In genomic region chr10:43059336-43059720, GRCh38 we compare ENCODE assay signal across 18 cellular contexts. TPM values are rescaled to one million over a fixed set of nuclear protein-coding genes. Genes with fewer than 3 reads are reported as not detected.
DNase-seq lines count a peak whose midpoint lies in the region; ATAC-seq, FAIRE-seq and TF ChIP-seq lines count a peak whose summit lies in the region.
"Had no signal": no experiment of that assay in that cellular context is flagged by ENCODE, and none has a peak within 500 bp of the region (broad histone marks: within the 10 kb centered on the region; RNA-seq: fewer than 3 reads in every experiment).

No MANE protein-coding gene starts in this region.

- H3K27ac ChIP-seq in kidney (ENCODE audit: low read depth in 2 of 2, low read length in 2 of 2): no peak overlapping the region
- no peak overlapping the region for H3K27ac ChIP-seq in osteoblast (ENCODE audit: low read depth, low read length)

- H3K4me2 ChIP-seq in osteoblast (ENCODE audit: insufficient read depth, low read length): no peak overlapping the region
- H3K4me2 ChIP-seq: GM23338 had no signal

- TF ChIP-seq CTCF in kidney (IDR thresholded peaks at IDR 0.05; ENCODE audit: borderline replicate concordance, extremely low read depth, insufficient read depth) (no peak), osteoblast (IDR thresholded peaks at IDR 0.05; ENCODE audit: extremely low read depth, low read depth, low read length) (no peak)

- no peaks in the 10 kb centered on the region for H4K20me1 ChIP-seq in osteoblast (ENCODE audit: insufficient read depth, low read length)

- H3K79me2 ChIP-seq in osteoblast (ENCODE audit: insufficient read depth, low read length): no peaks in the 10 kb centered on the region

- H3K36me3 ChIP-seq in kidney (ENCODE audit: control insufficient read depth in 1 of 2, insufficient read depth in 2 of 2, low read length in 2 of 2) (no peaks in the 10 kb centered on the region), osteoblast (ENCODE audit: insufficient read depth, low read length) (no peaks in the 10 kb centered on the region)

- H3K4me1 ChIP-seq in kidney (ENCODE audit: control insufficient read depth in 1 of 2, insufficient read depth in 1 of 2, low read depth in 1 of 2, low read length in 2 of 2): no peaks in the 10 kb centered on the region
- H3K4me1 ChIP-seq in osteoblast (ENCODE audit: insufficient read depth, low read length): no peaks in the 10 kb centered on the region

- H3K4me3 ChIP-seq in kidney (ENCODE audit: low read length in 2 of 2): no peak overlapping the region
- H3K4me3 ChIP-seq in osteoblast (ENCODE audit: insufficient read depth, low read length): no peak overlapping the region
- H3K4me3 ChIP-seq: GM23338 had no signal

- H3K27me3 ChIP-seq in osteoblast (ENCODE audit: insufficient read depth, low read length): no peaks in the 10 kb centered on the region

- no peak overlapping the region for H3K9ac ChIP-seq in kidney (ENCODE audit: low read length in 2 of 2)

- DNase-seq in left ventricle myocardium superior (peak; percentile 3), cardiac septum (ENCODE audit: low spot score) (no peak), kidney (peak; percentile 38), osteoblast (ENCODE audit: insufficient read length, low spot score, missing footprints) (peak; percentile 75), HuH-7 (ENCODE audit: low spot score) (no peak), AG08396 (ENCODE audit: low spot score) (no peak), left colon (no peak)
- DNase-seq: 8988T; CD4-positive, alpha-beta memory T cell; DMS153; DMS79; GDM1; HCEC 1CT had no signal

- no peak for ATAC-seq in left ventricle myocardium superior
- no peak for ATAC-seq in left colon
- ATAC-seq: GM23338, HepG2 had no signal

- FAIRE-seq in kidney (lab: Jason Lieb, UNC): no peak
- FAIRE-seq: GM12892, GM18507, H54, HepG2 had no signal

- H3K9me3 ChIP-seq in kidney (ENCODE audit: control insufficient read depth in 1 of 2, low read length in 2 of 2) (no peaks in the 10 kb centered on the region), osteoblast (ENCODE audit: low read depth, low read length) (no peaks in the 10 kb centered on the region)

- intact Hi-C loops in left ventricle myocardium superior (cut with micrococcal nuclease): no loop called here
- intact Hi-C loops in cardiac septum (cut with DNase I): no loop called here
- intact Hi-C loops in kidney (cut with DNase I): no loop called here
- intact Hi-C loops in left colon (cut with DNase I, micrococcal nuclease): no loop called here

- H2AFZ ChIP-seq in osteoblast (ENCODE audit: low read length): no peak overlapping the region
- H2AFZ ChIP-seq: GM23338 had no signal

RNA-seq across cellular contexts. Expression of gene RET, which starts 17.5 kb away (rescaled TPM):
- 8.4 TPM for total RNA-seq in left ventricle myocardium superior
- 0.94 TPM for total RNA-seq in cardiac septum
- total RNA-seq in kidney: 3.1 TPM
- 1.1 TPM for polyA plus RNA-seq in kidney (ENCODE audit: insufficient read depth, low read depth, low replicate concordance)
- under 0.01 TPM in 2 replicates for total RNA-seq in osteoblast
- total RNA-seq in left colon: 1 to 10 TPM; 1.5 to 1.6 TPM
- total RNA-seq: CD4-positive, alpha-beta memory T cell had no signal
- polyA plus RNA-seq: CD4-positive, alpha-beta memory T cell; HepG2 had no signal

Comparison
In these comparisons a context has a peak if more than half of its experiments do, and no peak if none do; other contexts are left out.
1. DNase-seq: peak in left ventricle myocardium superior (single experiment), kidney (single experiment) and osteoblast (single experiment); none in cardiac septum (single experiment), HuH-7 (single experiment), AG08396 (single experiment) and left colon (0 of 2).